In genomic region chr12:6947615-6948014, GRCh38 we compare ENCODE assay signal across 15 cellular contexts. TPM values are rescaled to one million over a fixed set of nuclear protein-coding genes. Genes with fewer than 3 reads are reported as not detected.
A peak's percentile ranks its signal among the peaks of the same experiment; 100 is the strongest.
DNase-seq lines count a peak whose midpoint lies in the region; ATAC-seq and TF ChIP-seq lines count a peak whose summit lies in the region.
"Had no signal": no experiment of that assay in that cellular context is flagged by ENCODE, and none has a peak within 500 bp of the region (broad histone marks: within the 10 kb centered on the region; RNA-seq: fewer than 3 reads in every experiment).

No MANE protein-coding gene starts in this region.

- no peak for ATAC-seq in stimulated activated effector memory CD8-positive, alpha-beta T cell treated with anti-CD3 and anti-CD28 coated beads, Interleukin-12 subunit alpha, Interleukin-12 subunit beta, amount 100 ng/mL, for 72 hours
- ATAC-seq in GM21447 (IDR thresholded peaks at IDR 0.05; ENCODE audit: unreplicated experiment), result no peak
- ATAC-seq: Panc1 had no signal

- H3K4me3 ChIP-seq in PC-9, result no peak overlapping the region
- H3K4me3 ChIP-seq in effector memory CD4-positive, alpha-beta T cell (ENCODE audit: insufficient read depth, low read depth, low read length, poor library complexity, severe bottlenecking), result no peak overlapping the region
- no peak overlapping the region for H3K4me3 ChIP-seq in neural progenitor cell

- H3K4me2 ChIP-seq in PC-9 (peak overlapping the region; percentile 82; the same call in 1 of the 2 replicates), neural progenitor cell (no peak overlapping the region)

- CTCF ChIA-PET in activated naive CD4-positive, alpha-beta T cell treated with anti-CD3 and anti-CD28 coated beads, Interleukin-2, amount 10 ng/mL, durations not matched to agents 7 days and 5 days (lab: Charles Lee), result interaction anchor here (1.0 to 16.3 kb wide), 5 partner anchors 10 to 161 kb away, joined by 3 to 491 read pairs (median 7); partner anchors contain the start of gene SPSB2
- CTCF ChIA-PET in PC-9 (lab: Charles Lee), result interaction anchor here (0.7 to 0.8 kb wide), 2 partner anchors 14 to 199 kb away, joined by 4 to 9 read pairs; no protein-coding TSS in a partner anchor

- no TSS peak for BruUV-seq in PC-9 (replicated peaks; lab: Mats Ljungman, UMichigan)

- no peak overlapping the region for H3K9ac ChIP-seq in neural progenitor cell
- H3K9ac ChIP-seq: parathyroid adenoma had no signal

- H4K20me1 ChIP-seq in PC-9 (ENCODE audit: insufficient read depth) (no peaks in the 10 kb centered on the region), neural progenitor cell (ENCODE audit: low read depth) (peaks cover 11% of the 10 kb centered on the region)

- peaks cover 39% of the 10 kb centered on the region for H3F3A ChIP-seq in PC-9 (ENCODE audit: insufficient read depth, low read depth)
- H3F3A ChIP-seq in neural progenitor cell (ENCODE audit: low read depth), result peaks cover 47% of the 10 kb centered on the region

- no peak for DNase-seq in activated naive CD4-positive, alpha-beta T cell treated with anti-CD3 and anti-CD28 coated beads, Interleukin-2, amount 10 ng/mL, durations not matched to agents 7 days and 5 days
- no peak for DNase-seq in activated naive CD4-positive, alpha-beta T cell treated with anti-CD3 and anti-CD28 coated beads, Interleukin-2, amount 50 U/mL, for 16 hours
- DNase-seq in PC-9, result no peak
- DNase-seq in effector memory CD4-positive, alpha-beta T cell, result no peak
- DNase-seq in stimulated activated effector memory CD8-positive, alpha-beta T cell treated with anti-CD3 and anti-CD28 coated beads, Interleukin-12 subunit alpha, Interleukin-12 subunit beta, amount 100 ng/mL, for 72 hours (ENCODE audit: low spot score in 2 of 2), result no peak
- no peak for DNase-seq in D341Med (ENCODE audit: low spot score)
- no peak for DNase-seq in neural progenitor cell (ENCODE audit: low spot score)
- DNase-seq: mesendoderm, NCI-H187, NCI-H524 treated with DMSO at 0.1 percent for 48 hours, upper lobe of left lung had no signal

- H3K36me3 Mint-ChIP-seq in activated naive CD4-positive, alpha-beta T cell treated with anti-CD3 and anti-CD28 coated beads, Interleukin-2, amount 10 ng/mL, durations not matched to agents 7 days and 5 days, result peaks cover 19% of the 10 kb centered on the region
- peaks cover 71% of the 10 kb centered on the region for H3K36me3 Mint-ChIP-seq in stimulated activated effector memory CD8-positive, alpha-beta T cell treated with anti-CD3 and anti-CD28 coated beads, Interleukin-12 subunit alpha, Interleukin-12 subunit beta, amount 100 ng/mL, for 72 hours
- H3K36me3 Mint-ChIP-seq in neural progenitor cell, result peaks cover 6% of the 10 kb centered on the region

- TF ChIP-seq CTCF in PC-9 (conservative IDR thresholded peaks at IDR 0.05), result no peak
- TF ChIP-seq CTCF in neural progenitor cell (IDR thresholded peaks at IDR 0.05), result no peak

- no peak overlapping the region for H2AFZ ChIP-seq in PC-9
- no peak overlapping the region for H2AFZ ChIP-seq in neural progenitor cell (replicated peaks)

- no peaks in the 10 kb centered on the region for H3K9me2 ChIP-seq in PC-9 (ENCODE audit: insufficient read depth)

- H3K4me1 Mint-ChIP-seq in activated naive CD4-positive, alpha-beta T cell treated with anti-CD3 and anti-CD28 coated beads, Interleukin-2, amount 10 ng/mL, durations not matched to agents 7 days and 5 days, result peaks cover 76% of the 10 kb centered on the region
- peaks cover 81% of the 10 kb centered on the region for H3K4me1 Mint-ChIP-seq in stimulated activated effector memory CD8-positive, alpha-beta T cell treated with anti-CD3 and anti-CD28 coated beads, Interleukin-12 subunit alpha, Interleukin-12 subunit beta, amount 100 ng/mL, for 72 hours
- H3K4me1 Mint-ChIP-seq in neural progenitor cell, result peaks cover 43% of the 10 kb centered on the region

- peak overlapping the region; percentile 96 for H3K27ac Mint-ChIP-seq in activated naive CD4-positive, alpha-beta T cell treated with anti-CD3 and anti-CD28 coated beads, Interleukin-2, amount 10 ng/mL, durations not matched to agents 7 days and 5 days
- peak overlapping the region; percentile 99 for H3K27ac Mint-ChIP-seq in stimulated activated effector memory CD8-positive, alpha-beta T cell treated with anti-CD3 and anti-CD28 coated beads, Interleukin-12 subunit alpha, Interleukin-12 subunit beta, amount 100 ng/mL, for 72 hours
- no peak overlapping the region for H3K27ac Mint-ChIP-seq in neural progenitor cell

- H3K27me3 ChIP-seq in PC-9 (ENCODE audit: insufficient read depth, low read depth) (no peaks in the 10 kb centered on the region), neural progenitor cell (no peaks in the 10 kb centered on the region)
- no peaks in the 10 kb centered on the region for H3K27me3 ChIP-seq in effector memory CD4-positive, alpha-beta T cell (replicated peaks; ENCODE audit: control insufficient read depth, insufficient read depth, low read length, poor library complexity, severe bottlenecking)
- H3K27me3 ChIP-seq: upper lobe of left lung had no signal

- H3K36me3 ChIP-seq in PC-9 (ENCODE audit: low read depth) (no peaks in the 10 kb centered on the region), neural progenitor cell (no peaks in the 10 kb centered on the region)
- no peaks in the 10 kb centered on the region for H3K36me3 ChIP-seq in effector memory CD4-positive, alpha-beta T cell (ENCODE audit: control insufficient read depth, insufficient read depth, low read length)

- H3K79me2 ChIP-seq in PC-9 (ENCODE audit: low read depth), result peaks cover 28% of the 10 kb centered on the region; the same call in 1 of the 2 replicates
- peaks cover 10% of the 10 kb centered on the region for H3K79me2 ChIP-seq in neural progenitor cell (ENCODE audit: low read depth)
- H3K79me2 ChIP-seq: parathyroid adenoma had no signal

- H3K27ac ChIP-seq in PC-9 (no peak overlapping the region), neural progenitor cell (no peak overlapping the region)
- peak overlapping the region; percentile 95 for H3K27ac ChIP-seq in effector memory CD4-positive, alpha-beta T cell (ENCODE audit: insufficient read depth, low read length, poor library complexity, severe bottlenecking)

- no peaks in the 10 kb centered on the region for H3K9me3 ChIP-seq in PC-9 (ENCODE audit: insufficient read depth, low read depth)
- no peaks in the 10 kb centered on the region for H3K9me3 ChIP-seq in effector memory CD4-positive, alpha-beta T cell (ENCODE audit: control insufficient read depth, low read length)
- no peaks in the 10 kb centered on the region for H3K9me3 ChIP-seq in neural progenitor cell (ENCODE audit: low read depth)
- H3K9me3 ChIP-seq: upper lobe of left lung had no signal

- POLR2A ChIA-PET in PC-9 (lab: Charles Lee; ENCODE audit: unreplicated experiment), result no interaction called here

- H3K9me3 Mint-ChIP-seq in activated naive CD4-positive, alpha-beta T cell treated with anti-CD3 and anti-CD28 coated beads, Interleukin-2, amount 10 ng/mL, durations not matched to agents 7 days and 5 days, result no peaks in the 10 kb centered on the region
- no peaks in the 10 kb centered on the region for H3K9me3 Mint-ChIP-seq in stimulated activated effector memory CD8-positive, alpha-beta T cell treated with anti-CD3 and anti-CD28 coated beads, Interleukin-12 subunit alpha, Interleukin-12 subunit beta, amount 100 ng/mL, for 72 hours
- no peaks in the 10 kb centered on the region for H3K9me3 Mint-ChIP-seq in neural progenitor cell

- H3K27me3 Mint-ChIP-seq in activated naive CD4-positive, alpha-beta T cell treated with anti-CD3 and anti-CD28 coated beads, Interleukin-2, amount 10 ng/mL, durations not matched to agents 7 days and 5 days, result no peaks in the 10 kb centered on the region
- peaks cover 11% of the 10 kb centered on the region for H3K27me3 Mint-ChIP-seq in neural progenitor cell (ENCODE audit: insufficient read depth, low read depth)

- intact Hi-C loops in PC-9 (cut with micrococcal nuclease; ENCODE audit: unreplicated experiment), result no loop called here

- H3K4me1 ChIP-seq in PC-9 (replicated peaks; ENCODE audit: insufficient read depth) (peaks cover 20% of the 10 kb centered on the region), neural progenitor cell (peaks cover 20% of the 10 kb centered on the region)
- H3K4me1 ChIP-seq in effector memory CD4-positive, alpha-beta T cell (ENCODE audit: control insufficient read depth, insufficient read depth, low read length, poor library complexity, severe bottlenecking), result peaks cover 61% of the 10 kb centered on the region

- peak overlapping the region; percentile 25 for H3K4me3 Mint-ChIP-seq in activated naive CD4-positive, alpha-beta T cell treated with anti-CD3 and anti-CD28 coated beads, Interleukin-2, amount 10 ng/mL, durations not matched to agents 7 days and 5 days
- peak overlapping the region; percentile 80 for H3K4me3 Mint-ChIP-seq in stimulated activated effector memory CD8-positive, alpha-beta T cell treated with anti-CD3 and anti-CD28 coated beads, Interleukin-12 subunit alpha, Interleukin-12 subunit beta, amount 100 ng/mL, for 72 hours
- no peak overlapping the region for H3K4me3 Mint-ChIP-seq in neural progenitor cell

RNA-seq across cellular contexts. Expression of gene PTPN6, which starts 3.5 kb away (rescaled TPM):
- total RNA-seq in PC-9 (2021) (84.1 and 92.7 TPM in 2 replicates), neural progenitor cell (ENCODE audit: low replicate concordance) (4.4 and 6.0 TPM in 2 replicates)

RNA-seq across cellular contexts. Expression of gene C12orf57, which starts 3.8 kb away (rescaled TPM):
- total RNA-seq in PC-9 (2021) (198 and 218 TPM in 2 replicates), neural progenitor cell (ENCODE audit: low replicate concordance) (314 and 399 TPM in 2 replicates)

RNA-seq across cellular contexts. Expression of gene RNU7-1, which starts 4.0 kb away (rescaled TPM):
- total RNA-seq in PC-9 (2021) (not detected in 2 replicates), neural progenitor cell (ENCODE audit: low replicate concordance) (not detected in 2 replicates)
- total RNA-seq: dermis microvascular lymphatic vessel endothelial cell, upper lobe of left lung had no signal

RNA-seq across cellular contexts. Expression of gene ATN1, which starts 19.9 kb away (rescaled TPM):
- 158 and 159 TPM in 2 replicates for total RNA-seq in PC-9 (2021)
- total RNA-seq in neural progenitor cell (ENCODE audit: low replicate concordance), result 8.9 and 28.7 TPM in 2 replicates

RNA-seq across cellular contexts. Expression of gene PHB2, which starts 22.8 kb away (rescaled TPM):
- 384 and 386 TPM in 2 replicates for total RNA-seq in PC-9 (2021)
- total RNA-seq in neural progenitor cell (ENCODE audit: low replicate concordance), result 214 and 291 TPM in 2 replicates

Comparison
In these comparisons a context has a peak if more than half of its experiments do, and no peak if none do; other contexts are left out.
1. RNA of gene PTPN6, which starts 3.5 kb away (total RNA-seq): 84.1 to 92.7 TPM in PC-9; 4.4 to 6.0 TPM in neural progenitor cell; every median in the first group is over 10 times any median in the second.